In genomic region chr5:121138952-121139351, GRCh38 we compare ENCODE assay signal across 25 cellular contexts.
"Had no signal": no experiment of that assay in that cellular context is flagged by ENCODE, and none has a peak within 500 bp of the region (broad histone marks: within the 10 kb centered on the region; RNA-seq: fewer than 3 reads in every experiment).

No MANE protein-coding gene starts in this region.

- H3K9me3 ChIP-seq: ovary, psoas muscle, right lobe of liver, sigmoid colon, thoracic aorta, thyroid gland, tibial nerve, upper lobe of left lung, vagina had no signal

- H2AFZ ChIP-seq: neural progenitor cell, parathyroid adenoma had no signal

- H3K27me3 ChIP-seq: neural progenitor cell, ovary, right lobe of liver, sigmoid colon, stomach, thyroid gland, tibial nerve, upper lobe of left lung, vagina had no signal

- H3K9ac ChIP-seq: neural progenitor cell, parathyroid adenoma had no signal

- ATAC-seq: psoas muscle; right cardiac atrium; right lobe of liver; stimulated activated effector memory CD8-positive, alpha-beta T cell treated with anti-CD3 and anti-CD28 coated beads, Interleukin-12 subunit alpha, Interleukin-12 subunit beta, amount 100 ng/mL, for 72 hours; stimulated activated naive B cell treated with anti-CD40 and anti-IgM and Interleukin-4, amounts not matched to agents 10 μg/mL and 1 μg/mL and 100 μg/mL, for 72 hours had no signal

- H3K79me2 ChIP-seq: parathyroid adenoma had no signal

- H3K27ac ChIP-seq: neural progenitor cell, ovary, parathyroid adenoma, psoas muscle, right lobe of liver, sigmoid colon, stomach, thoracic aorta, thyroid gland, tibial nerve, upper lobe of left lung, vagina had no signal

- H3K36me3 ChIP-seq: neural progenitor cell, ovary, right lobe of liver, sigmoid colon, stomach, thoracic aorta, thyroid gland, tibial nerve, upper lobe of left lung, vagina had no signal

- H3K4me3 ChIP-seq: neural progenitor cell, ovary, psoas muscle, right lobe of liver, sigmoid colon, stomach, thoracic aorta, thyroid gland, tibial nerve, upper lobe of left lung, vagina had no signal

- H3K4me2 ChIP-seq: neural progenitor cell had no signal

- DNase-seq: occipital lobe; ovary; posterior cingulate gyrus; psoas muscle; right cardiac atrium; right lobe of liver; sigmoid colon; small intestine; stimulated activated CD4-positive, alpha-beta T cell treated with anti-CD3 and anti-CD28 coated beads, Interleukin-15, amount 100 ng/mL, for 24 hours; stimulated activated CD4-positive, alpha-beta T cell treated with anti-CD3 and anti-CD28 coated beads, Interleukin-2, amount 100 ng/mL, for 24 hours; stimulated activated CD4-positive, alpha-beta T cell treated with anti-CD3 and anti-CD28 coated beads, Interleukin-2, amount 100 ng/mL, for 48 hours; stimulated activated CD4-positive, alpha-beta T cell treated with anti-CD3 and anti-CD28 coated beads, Interleukin-4, amount 100 ng/mL, for 24 hours; stimulated activated naive B cell treated with anti-CD40 and anti-IgM and Interleukin-4, amounts not matched to agents 10 μg/mL and 1 μg/mL and 100 μg/mL, for 72 hours; stimulated activated naive CD4-positive, alpha-beta T cell treated with Interleukin-2 at 50 U/mL for 16 hours; stomach; thyroid gland; trophoblast cell; upper lobe of left lung had no signal

- FAIRE-seq: small intestine, urothelium cell line had no signal

- H3K4me1 ChIP-seq: neural progenitor cell, parathyroid adenoma, psoas muscle, right lobe of liver, sigmoid colon, stomach, thyroid gland, tibial nerve, upper lobe of left lung, vagina had no signal
